In genomic region chr2:192448881-192449280, GRCh38 we compare ENCODE assay signal across 7 cellular contexts.
"Had no signal": no experiment of that assay in that cellular context is flagged by ENCODE, and none has a peak within 500 bp of the region (broad histone marks: within the 10 kb centered on the region; RNA-seq: fewer than 3 reads in every experiment).

No MANE protein-coding gene starts in this region.

- H3K27ac ChIP-seq: HL-60, KMS-11 had no signal

- H3K9ac ChIP-seq: KMS-11 had no signal

- ATAC-seq: HepG2, K562 had no signal

- DNase-seq: IMR-90, KBM-7, KG1 had no signal

- H3K4me3 ChIP-seq: K562 had no signal
